ENCODE assay signal across 23 cellular contexts in genomic region chr2:130822766-130823165, GRCh38. TPM values are rescaled to one million over a fixed set of nuclear protein-coding genes. Genes with fewer than 3 reads are reported as not detected.
"Had no signal": no experiment of that assay in that cellular context is flagged by ENCODE, and none has a peak within 500 bp of the region (broad histone marks: within the 10 kb centered on the region; RNA-seq: fewer than 3 reads in every experiment).

No MANE protein-coding gene starts in this region.

- H3K4me1 ChIP-seq: testis, upper lobe of left lung had no signal

- H3K9me3 ChIP-seq: testis, upper lobe of left lung had no signal

- H3K27ac ChIP-seq: testis, upper lobe of left lung, WERI-Rb-1 had no signal

- H3K36me3 ChIP-seq: upper lobe of left lung, WERI-Rb-1 had no signal

- H3K9me3 Mint-ChIP-seq: activated naive CD4-positive, alpha-beta T cell treated with anti-CD3 and anti-CD28 coated beads, Interleukin-2, amount 10 ng/mL, durations not matched to agents 7 days and 5 days; activated T-helper 2 cell treated with anti-CD3 and anti-CD28 coated beads, Interferon-gamma antibody, Interleukin-2, Interleukin-4, amounts not matched to agents 10 μg/mL and 5 μg/mL and 100 μg/mL, durations not matched to agents 14 hours and 24 hours and 36 hours; nephron progenitor cell; stimulated activated naive CD8-positive, alpha-beta T cell treated with anti-CD3 and anti-CD28 coated beads, Interleukin-15, Interleukin-2, amounts not matched to agents 100 ng/mL and 50 ng/mL, for 24 hours had no signal

- H3K27ac Mint-ChIP-seq: activated CD8-positive, alpha-beta memory T cell treated with anti-CD3 and anti-CD28 coated beads, Interleukin-2, amount 10 ng/mL, durations not matched to agents 7 days and 5 days; activated naive CD4-positive, alpha-beta T cell treated with anti-CD3 and anti-CD28 coated beads, Interleukin-2, amount 10 ng/mL, durations not matched to agents 7 days and 5 days; nephron progenitor cell; progenitor cell of endocrine pancreas had no signal

- H3K4me3 Mint-ChIP-seq: activated CD8-positive, alpha-beta memory T cell treated with anti-CD3 and anti-CD28 coated beads, Interleukin-2, amount 10 ng/mL, durations not matched to agents 7 days and 5 days; activated naive CD4-positive, alpha-beta T cell treated with anti-CD3 and anti-CD28 coated beads, Interleukin-2, amount 10 ng/mL, durations not matched to agents 7 days and 5 days; nephron progenitor cell; stimulated activated naive CD8-positive, alpha-beta T cell treated with anti-CD3 and anti-CD28 coated beads, Interleukin-15, Interleukin-2, amounts not matched to agents 100 ng/mL and 50 ng/mL, for 24 hours had no signal

- H3K4me3 ChIP-seq: dorsolateral prefrontal cortex, testis, upper lobe of left lung had no signal

- ATAC-seq: activated CD8-positive, alpha-beta memory T cell treated with anti-CD3 and anti-CD28 coated beads, Interleukin-2, amount 10 ng/mL, durations not matched to agents 7 days and 5 days; left lobe of liver had no signal

- DNase-seq: activated CD4-positive, alpha-beta T cell treated with anti-CD3 and anti-CD28 coated beads for 1 hour; activated CD4-positive, alpha-beta T cell treated with anti-CD3 and anti-CD28 coated beads, Interleukin-2, amount 50 U/mL, for 48 hours; activated CD8-positive, alpha-beta memory T cell treated with anti-CD3 and anti-CD28 coated beads, Interleukin-2, amount 10 ng/mL, durations not matched to agents 7 days and 5 days; activated naive CD4-positive, alpha-beta T cell treated with anti-CD3 and anti-CD28 coated beads, Interleukin-2, amount 10 ng/mL, durations not matched to agents 7 days and 5 days; activated T-cell treated with anti-CD3 and anti-CD28 coated beads, Interleukin-2, amount 50 U/mL, for 1 hour; foreskin melanocyte; glutamatergic neuron; hippocampal formation; mammary epithelial cell; midbrain; nephron progenitor cell; stimulated activated CD4-positive, alpha-beta T cell treated with anti-CD3 and anti-CD28 coated beads, Interleukin-12 subunit alpha, Interleukin-12 subunit beta, amount 100 ng/mL, for 4 hours; stimulated activated CD4-positive, alpha-beta T cell treated with anti-CD3 and anti-CD28 coated beads, Interleukin-1b, Interleukin-23, amount 100 ng/mL, for 48 hours; stimulated activated CD8-positive, alpha-beta memory T cell treated with anti-CD3 and anti-CD28 coated beads, Interleukin-4, amount 100 ng/mL, for 48 hours; testis; upper lobe of left lung had no signal

- H3K36me3 Mint-ChIP-seq: activated CD8-positive, alpha-beta memory T cell treated with anti-CD3 and anti-CD28 coated beads, Interleukin-2, amount 10 ng/mL, durations not matched to agents 7 days and 5 days; activated naive CD4-positive, alpha-beta T cell treated with anti-CD3 and anti-CD28 coated beads, Interleukin-2, amount 10 ng/mL, durations not matched to agents 7 days and 5 days had no signal

- H3K27me3 ChIP-seq: dorsolateral prefrontal cortex, testis, upper lobe of left lung had no signal

RNA-seq across cellular contexts. Expression of gene ARHGEF4, which starts 13.9 kb away (rescaled TPM):
- total RNA-seq: T-helper 2 cell treated with Interferon-gamma antibody and Interleukin-4, amounts not matched to agents 100 ng/mL and 5 ng/mL, for 36 hours had no signal
